In the genomic region with DNA sequence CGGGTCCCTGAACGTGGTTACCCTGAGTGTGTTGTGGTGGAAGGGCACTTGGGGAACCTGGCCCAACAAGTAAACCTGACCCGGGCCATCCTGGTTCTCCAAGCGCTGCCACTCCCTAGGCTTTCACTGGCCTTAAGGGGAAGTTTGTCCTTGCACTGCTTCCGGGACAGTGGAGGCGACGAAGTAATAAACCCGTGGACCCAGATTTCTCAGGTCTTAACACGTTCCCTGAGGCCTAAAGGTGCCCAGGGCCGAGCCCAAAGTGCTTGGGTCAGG, we compare ENCODE assay signal across 1 cellular context.
TF ChIP-seq lines count a peak whose summit lies in the region.

No MANE protein-coding gene starts in this region.

TF ChIP-seq in liver, 16 proteins besides CTCF, POLR2A, EP300 and RAD21 (continued from another document):
- no peak for TF ChIP-seq ZBTB33 (IDR thresholded peaks at IDR 0.05)
TF ChIP-seq in liver: peak in this region for 0.
